Comparison of ENCODE assay signal across 17 cellular contexts in genomic region chr7:51186531-51186930, GRCh38.
DNase-seq lines count a peak whose midpoint lies in the region; TF ChIP-seq lines count a peak whose summit lies in the region.
"Had no signal": no experiment of that assay in that cellular context is flagged by ENCODE, and none has a peak within 500 bp of the region (broad histone marks: within the 10 kb centered on the region; RNA-seq: fewer than 3 reads in every experiment).

No MANE protein-coding gene starts in this region.

- H3K4me3 ChIP-seq in cardiac fibroblast (replicated peaks in 1 of 2; ENCODE audit: low read depth in 2 of 2, low read length in 2 of 2) (no peak overlapping the region), esophagus muscularis mucosa (no peak overlapping the region)
- H3K4me3 ChIP-seq: esophagus squamous epithelium, mucosa of descending colon had no signal

- H3K27me3 ChIP-seq in esophagus muscularis mucosa = no peaks in the 10 kb centered on the region
- H3K27me3 ChIP-seq: esophagus squamous epithelium had no signal

- no peak overlapping the region for H3K27ac Mint-ChIP-seq in mesothelial cell of epicardium
- H3K27ac Mint-ChIP-seq: activated naive CD4-positive, alpha-beta T cell treated with anti-CD3 and anti-CD28 coated beads, Interleukin-2, amount 50 U/mL, for 24 hours; CD4-positive, CD25-positive, alpha-beta regulatory T cell had no signal

- no peak overlapping the region for H3K4me3 Mint-ChIP-seq in mesothelial cell of epicardium
- H3K4me3 Mint-ChIP-seq: activated naive CD4-positive, alpha-beta T cell treated with anti-CD3 and anti-CD28 coated beads, Interleukin-2, amount 50 U/mL, for 24 hours; CD4-positive, CD25-positive, alpha-beta regulatory T cell had no signal

- H3K4me1 Mint-ChIP-seq in mesothelial cell of epicardium = peaks cover 2% of the 10 kb centered on the region
- H3K4me1 Mint-ChIP-seq: activated naive CD4-positive, alpha-beta T cell treated with anti-CD3 and anti-CD28 coated beads, Interleukin-2, amount 50 U/mL, for 24 hours; CD4-positive, CD25-positive, alpha-beta regulatory T cell had no signal

- intact Hi-C loops in esophagus muscularis mucosa (cut with DNase I) = no loop called here

- TF ChIP-seq EP300 in esophagus muscularis mucosa (IDR thresholded peaks at IDR 0.05) = no peak

- no peaks in the 10 kb centered on the region for H3K27me3 Mint-ChIP-seq in mesothelial cell of epicardium (ENCODE audit: low read depth)

- DNase-seq in MV-4-11 (lab: John Stamatoyannopoulos, UW) = peak; percentile 49
- DNase-seq in cardiac fibroblast (ENCODE audit: low read depth in 2 of 2) = peak; percentile 6 to 14
- peak; percentile 17 for DNase-seq in kidney tubule cell (ENCODE audit: low spot score)
- peak in 7 of 49 donors; percentile 12 to 61 (median 14) for DNase-seq in substantia nigra (lab: John Stamatoyannopoulos, UW)
- no peak for DNase-seq in activated CD8-positive, alpha-beta memory T cell treated with anti-CD3 and anti-CD28 coated beads, Interleukin-2, amount 50 U/mL, for 4 hours
- DNase-seq in esophagus muscularis mucosa (ENCODE audit: extremely low spot score) = no peak
- no peak for DNase-seq in mesothelial cell of epicardium (ENCODE audit: low spot score in 2 of 2, unreplicated experiment in 2 of 2)
- DNase-seq: activated CD4-positive, CD25-positive, alpha-beta regulatory T cell; CD4-positive, CD25-positive, alpha-beta regulatory T cell; cortex of kidney; esophagus squamous epithelium; mucosa of descending colon; NCI-H1105 treated with DMSO at 0.1 percent for 48 hours; NCI-H446 treated with DMSO at 0.1 percent for 48 hours; OCI-M1; stimulated activated CD4-positive, alpha-beta T cell treated with anti-CD3 and anti-CD28 coated beads, Interleukin-2, amount 100 ng/mL, for 48 hours had no signal

- no peaks in the 10 kb centered on the region for H3K9me3 ChIP-seq in esophagus muscularis mucosa
- H3K9me3 ChIP-seq: esophagus squamous epithelium, mucosa of descending colon had no signal

- TF ChIP-seq CTCF in cardiac fibroblast (IDR thresholded peaks at IDR 0.05; ENCODE audit: low read depth, low read length) = no peak
- no peak for TF ChIP-seq CTCF in esophagus muscularis mucosa (IDR thresholded peaks at IDR 0.05)
- TF ChIP-seq CTCF in mesothelial cell of epicardium (IDR thresholded peaks at IDR 0.05; ENCODE audit: unreplicated experiment) = no peak

- H3K36me3 Mint-ChIP-seq in mesothelial cell of epicardium = no peaks in the 10 kb centered on the region
- H3K36me3 Mint-ChIP-seq: activated naive CD4-positive, alpha-beta T cell treated with anti-CD3 and anti-CD28 coated beads, Interleukin-2, amount 50 U/mL, for 24 hours; CD4-positive, CD25-positive, alpha-beta regulatory T cell had no signal

- H3K36me3 ChIP-seq in esophagus muscularis mucosa = peaks cover 0 to 5% (median 0%) of the 10 kb centered on the region in 4 donors
- H3K36me3 ChIP-seq: esophagus squamous epithelium had no signal

- peaks cover 13 to 37% (median 36%) of the 10 kb centered on the region in 4 donors for H3K4me1 ChIP-seq in esophagus muscularis mucosa
- H3K4me1 ChIP-seq: esophagus squamous epithelium had no signal

- no peaks in the 10 kb centered on the region for H3K9me3 Mint-ChIP-seq in mesothelial cell of epicardium
- H3K9me3 Mint-ChIP-seq: activated naive CD4-positive, alpha-beta T cell treated with anti-CD3 and anti-CD28 coated beads, Interleukin-2, amount 50 U/mL, for 24 hours; CD4-positive, CD25-positive, alpha-beta regulatory T cell had no signal

- peak overlapping the region; percentile 68 for H3K27ac ChIP-seq in substantia nigra (ENCODE audit: low read depth, low read length, poor library complexity, severe bottlenecking)
- no peak overlapping the region for H3K27ac ChIP-seq in esophagus muscularis mucosa (replicated peaks in 1 of 4)
- H3K27ac ChIP-seq: esophagus squamous epithelium had no signal

- 73% methylated on average over 5 of the region's 5 CpGs for WGBS in esophagus muscularis mucosa

- no peak for TF ChIP-seq POLR2A in esophagus muscularis mucosa (IDR thresholded peaks at IDR 0.05; ENCODE audit: low read depth)

Comparison
In these comparisons a context has a peak if more than half of its experiments do, and no peak if none do; other contexts are left out.
1. DNase-seq: peak in MV-4-11 (single experiment), cardiac fibroblast (2 of 2) and kidney tubule cell (single experiment); none in activated CD8-positive, alpha-beta memory T cell treated with anti-CD3 and anti-CD28 coated beads, Interleukin-2, amount 50 U/mL, for 4 hours (single experiment), esophagus muscularis mucosa (single experiment) and mesothelial cell of epicardium (0 of 2).